ENCODE assay signal across 8 cellular contexts in genomic region chr15:45401665-45402161, GRCh38. TPM values are rescaled to one million over a fixed set of nuclear protein-coding genes. Genes with fewer than 3 reads are reported as not detected.
A peak's percentile ranks its signal among the peaks of the same experiment; 100 is the strongest.
DNase-seq lines count a peak whose midpoint lies in the region; ATAC-seq lines count a peak whose summit lies in the region.

No MANE protein-coding gene starts in this region.

- peaks cover 10% of the 10 kb centered on the region for H3K27me3 Mint-ChIP-seq in T-helper 1 cell treated with Interleukin-12 subunit alpha and Interleukin-12 subunit beta and Interleukin-4 antibody, amounts not matched to agents 30 μg/mL and 1 μg/mL, for 36 hours (ENCODE audit: low read depth)
- no peaks in the 10 kb centered on the region for H3K27me3 Mint-ChIP-seq in IgD-negative memory B cell
- peaks cover 12% of the 10 kb centered on the region for H3K27me3 Mint-ChIP-seq in central memory CD8-positive, alpha-beta T cell

- H3K36me3 ChIP-seq in muscle layer of colon (ENCODE audit: insufficient read depth, low read length), result peaks cover 7% of the 10 kb centered on the region

- peaks cover 14% of the 10 kb centered on the region for H3K36me3 Mint-ChIP-seq in T-helper 1 cell treated with Interleukin-12 subunit alpha and Interleukin-12 subunit beta and Interleukin-4 antibody, amounts not matched to agents 30 μg/mL and 1 μg/mL, for 36 hours (ENCODE audit: low read depth)
- H3K36me3 Mint-ChIP-seq in IgD-negative memory B cell, result no peaks in the 10 kb centered on the region
- peaks cover 15% of the 10 kb centered on the region for H3K36me3 Mint-ChIP-seq in central memory CD8-positive, alpha-beta T cell (ENCODE audit: insufficient read depth)

- no peak for DNase-seq in T-helper 1 cell
- no peak for DNase-seq in central memory CD8-positive, alpha-beta T cell (ENCODE audit: low spot score in 2 of 2)
- no peak for DNase-seq in HPDE6-E6E7 (ENCODE audit: extremely low spot score)
- no peak for DNase-seq in HCEC 1CT

- peak overlapping the region; percentile 86 for H3K27ac Mint-ChIP-seq in T-helper 1 cell treated with Interleukin-12 subunit alpha and Interleukin-12 subunit beta and Interleukin-4 antibody, amounts not matched to agents 30 μg/mL and 1 μg/mL, for 36 hours
- peak overlapping the region; percentile 91 to 100 (median 97) for H3K27ac Mint-ChIP-seq in IgD-negative memory B cell
- H3K27ac Mint-ChIP-seq in central memory CD8-positive, alpha-beta T cell (ENCODE audit: low read depth), result peak overlapping the region; percentile 86

- H3K9me3 ChIP-seq in muscle layer of colon (ENCODE audit: low read length), result no peaks in the 10 kb centered on the region

- H3K4me3 ChIP-seq in muscle layer of colon (ENCODE audit: low read depth in 1 of 2, low read length in 2 of 2), result peak overlapping the region; percentile 58 to 99

- peak overlapping the region; percentile 94 for H3K4me3 Mint-ChIP-seq in T-helper 1 cell treated with Interleukin-12 subunit alpha and Interleukin-12 subunit beta and Interleukin-4 antibody, amounts not matched to agents 30 μg/mL and 1 μg/mL, for 36 hours
- H3K4me3 Mint-ChIP-seq in IgD-negative memory B cell, result peak overlapping the region; percentile 92 to 98 (median 96)
- H3K4me3 Mint-ChIP-seq in central memory CD8-positive, alpha-beta T cell, result peak overlapping the region; percentile 84

- H3K27ac ChIP-seq in muscle layer of colon (ENCODE audit: low read depth, low read length), result peak overlapping the region; percentile 93

- no peaks in the 10 kb centered on the region for H3K27me3 ChIP-seq in muscle layer of colon (ENCODE audit: control insufficient read depth in 1 of 2, insufficient read depth in 2 of 2, low read length in 2 of 2)

- peaks cover 26% of the 10 kb centered on the region for H3K4me1 Mint-ChIP-seq in T-helper 1 cell treated with Interleukin-12 subunit alpha and Interleukin-12 subunit beta and Interleukin-4 antibody, amounts not matched to agents 30 μg/mL and 1 μg/mL, for 36 hours (ENCODE audit: low read depth)
- peaks cover 19 to 31% (median 28%) of the 10 kb centered on the region in 3 donors for H3K4me1 Mint-ChIP-seq in IgD-negative memory B cell
- H3K4me1 Mint-ChIP-seq in central memory CD8-positive, alpha-beta T cell, result peaks cover 23% of the 10 kb centered on the region

- peak; percentile 5 for ATAC-seq in central memory CD8-positive, alpha-beta T cell (replicated peaks; ENCODE audit: extremely low read depth, poor library complexity, severe bottlenecking)
- no peak for ATAC-seq in HG02763 (IDR thresholded peaks at IDR 0.05; ENCODE audit: unreplicated experiment)

- no peaks in the 10 kb centered on the region for H3K9me3 Mint-ChIP-seq in T-helper 1 cell treated with Interleukin-12 subunit alpha and Interleukin-12 subunit beta and Interleukin-4 antibody, amounts not matched to agents 30 μg/mL and 1 μg/mL, for 36 hours
- H3K9me3 Mint-ChIP-seq in IgD-negative memory B cell, result no peaks in the 10 kb centered on the region
- no peaks in the 10 kb centered on the region for H3K9me3 Mint-ChIP-seq in central memory CD8-positive, alpha-beta T cell

- H3K4me1 ChIP-seq in muscle layer of colon (ENCODE audit: insufficient read depth, low read length), result peaks cover 19% of the 10 kb centered on the region

- peak overlapping the region; percentile 95 for H3K9ac ChIP-seq in muscle layer of colon (ENCODE audit: low read length)

RNA-seq across cellular contexts. Expression of gene GATM, which starts 23.4 kb away (rescaled TPM):
- polyA plus RNA-seq in IgD-negative memory B cell, result 17.8 TPM
